ENCODE assay signal across 8 cellular contexts in genomic region chr9:124860582-124861341, GRCh38. TPM values are rescaled to one million over a fixed set of nuclear protein-coding genes. Genes with fewer than 3 reads are reported as not detected.
DNase-seq lines count a peak whose midpoint lies in the region; ATAC-seq and TF ChIP-seq lines count a peak whose summit lies in the region.

No MANE protein-coding gene starts in this region.

- 0% methylated on average over 10 of the region's 12 CpGs for WGBS in SK-N-SH (ENCODE audit: low lambda C conversion rate)

- H3K4me1 Mint-ChIP-seq in immature natural killer cell, result peaks cover 37 to 42% of the 10 kb centered on the region in 2 donors

- CTCF ChIA-PET in SK-N-SH (lab: Yijun Ruan, JAX), result interaction anchor here (5.3 to 33.6 kb wide), 2 partner anchors 8 to 85 kb away, joined by 55 to 1436 read pairs; partner anchors contain the start of genes NR6A1, OLFML2A and WDR38

- TF ChIP-seq CTCF in SK-N-SH (IDR thresholded peaks at IDR 0.05), result no peak

- no peaks in the 10 kb centered on the region for H3K9me2 ChIP-seq in SK-N-SH

- POLR2A ChIA-PET in SK-N-SH (lab: Yijun Ruan, JAX), result interaction anchor here (0.5 to 2.0 kb wide), 9 partner anchors 8 to 380 kb away, joined by 3 to 12 read pairs (median 6); partner anchors contain the start of genes HSPA5, NR6A1 and WDR38

- H3K9me3 ChIP-seq in SK-N-SH (no peaks in the 10 kb centered on the region), stomach smooth muscle (ENCODE audit: control insufficient read depth in 2 of 2, low read length in 2 of 2) (no peaks in the 10 kb centered on the region)

- DNase-seq in SK-N-SH (no peak), immature natural killer cell (no peak), foreskin melanocyte (no peak), HPDE6-E6E7 (ENCODE audit: extremely low spot score) (no peak)
- DNase-seq in activated naive CD4-positive, alpha-beta T cell treated with anti-CD3 and anti-CD28 coated beads, Interleukin-2, amount 50 U/mL, for 72 hours (ENCODE audit: low spot score in 2 of 2), result no peak

- no peak for ATAC-seq in SK-N-SH treated with all-trans-retinoic acid at 6 μM for 48 hours
- no peak for ATAC-seq in activated naive CD4-positive, alpha-beta T cell treated with anti-CD3 and anti-CD28 coated beads, Interleukin-2, amount 50 U/mL, for 72 hours
- no peak for ATAC-seq in GM21825 (IDR thresholded peaks at IDR 0.05; ENCODE audit: unreplicated experiment)

- H3K9me3 Mint-ChIP-seq in activated naive CD4-positive, alpha-beta T cell treated with anti-CD3 and anti-CD28 coated beads, Interleukin-2, amount 50 U/mL, for 72 hours, result no peaks in the 10 kb centered on the region
- H3K9me3 Mint-ChIP-seq in immature natural killer cell, result no peaks in the 10 kb centered on the region

- H3K79me2 ChIP-seq in SK-N-SH (ENCODE audit: insufficient read depth), result peaks cover 34% of the 10 kb centered on the region

- peaks cover 37 to 38% of the 10 kb centered on the region in 2 donors for H3K36me3 Mint-ChIP-seq in activated naive CD4-positive, alpha-beta T cell treated with anti-CD3 and anti-CD28 coated beads, Interleukin-2, amount 50 U/mL, for 72 hours
- peaks cover 5 to 19% (median 12%) of the 10 kb centered on the region in 3 donors for H3K36me3 Mint-ChIP-seq in immature natural killer cell

- H3K36me3 ChIP-seq in SK-N-SH (replicated peaks in 1 of 2; ENCODE audit: control insufficient read depth in 1 of 2, insufficient read depth in 2 of 2, low read length in 1 of 2) (peaks cover 35 to 44% of the 10 kb centered on the region in 2 experiments), stomach smooth muscle (ENCODE audit: control insufficient read depth in 2 of 2, insufficient read depth in 2 of 2, low read length in 2 of 2) (peaks cover 29 to 34% of the 10 kb centered on the region in 2 donors)

- TF ChIP-seq RAD21 in SK-N-SH (IDR thresholded peaks at IDR 0.05; ENCODE audit: low read length), result no peak

- H3K4me3 Mint-ChIP-seq in immature natural killer cell, result peak overlapping the region; percentile 94 to 97 (median 95)

- H3K9ac ChIP-seq in SK-N-SH, result peak overlapping the region; percentile 99
- peak overlapping the region; percentile 83 to 87 for H3K9ac ChIP-seq in stomach smooth muscle (ENCODE audit: low read length in 2 of 2)

- H2AFZ ChIP-seq in SK-N-SH (ENCODE audit: low read depth), result no peak overlapping the region

- peaks cover 56% of the 10 kb centered on the region for H4K20me1 ChIP-seq in SK-N-SH (ENCODE audit: insufficient read depth)

- H3K27ac ChIP-seq in SK-N-SH (ENCODE audit: low read depth in 2 of 2, low read length in 1 of 2) (peak overlapping the region; percentile 5 to 79; a peak in 2 of 4 replicates), stomach smooth muscle (ENCODE audit: low read length) (peak overlapping the region; percentile 85)

- no peak for TF ChIP-seq EP300 in SK-N-SH (IDR thresholded peaks at IDR 0.05; ENCODE audit: borderline replicate concordance in 1 of 2, low read depth in 1 of 2, low read length in 1 of 2)

- peaks cover 2 to 4% (median 4%) of the 10 kb centered on the region in 3 donors for H3K27me3 Mint-ChIP-seq in immature natural killer cell (ENCODE audit: low read depth in 3 of 3)

- H3K4me1 ChIP-seq in SK-N-SH (ENCODE audit: control insufficient read depth in 1 of 2, insufficient read depth in 2 of 2, low read depth in 1 of 2, low read length in 1 of 2), result peaks cover 13 to 27% of the 10 kb centered on the region in 2 experiments; a peak in 1 of 4 replicates
- peaks cover 34% of the 10 kb centered on the region for H3K4me1 ChIP-seq in stomach smooth muscle (ENCODE audit: control insufficient read depth, insufficient read depth, low read length)

- H3F3A ChIP-seq in SK-N-SH (replicated peaks; ENCODE audit: insufficient read depth), result peaks cover 42% of the 10 kb centered on the region

- no peaks in the 10 kb centered on the region for H3K27me3 ChIP-seq in SK-N-SH (ENCODE audit: insufficient read depth)
- no peaks in the 10 kb centered on the region for H3K27me3 ChIP-seq in stomach smooth muscle (ENCODE audit: control insufficient read depth in 1 of 2, insufficient read depth in 2 of 2, low read length in 2 of 2)

- H3K4me3 ChIP-seq in SK-N-SH (ENCODE audit: low read depth in 2 of 2, low read length in 1 of 2) (peak overlapping the region; percentile 83 to 98), stomach smooth muscle (ENCODE audit: low read length in 2 of 2) (peak overlapping the region; percentile 73 to 94)

- H3K27ac Mint-ChIP-seq in activated naive CD4-positive, alpha-beta T cell treated with anti-CD3 and anti-CD28 coated beads, Interleukin-2, amount 50 U/mL, for 72 hours, result peak overlapping the region; percentile 98
- peak overlapping the region; percentile 89 to 96 (median 92) for H3K27ac Mint-ChIP-seq in immature natural killer cell

- H3K4me2 ChIP-seq in SK-N-SH, result peak overlapping the region; percentile 90

TF ChIP-seq in SK-N-SH, 30 proteins besides CTCF, POLR2A, EP300 and RAD21 (continues in another document):
- no peak for TF ChIP-seq RFX5 (IDR thresholded peaks at IDR 0.05; ENCODE audit: low read length)
- TF ChIP-seq GABPA (IDR thresholded peaks at IDR 0.05; ENCODE audit: low read depth), result no peak
- TF ChIP-seq JUND (IDR thresholded peaks at IDR 0.05), result no peak
- TF ChIP-seq RCOR1 (IDR thresholded peaks at IDR 0.05; ENCODE audit: low read length), result no peak
- TF ChIP-seq TAF1 (IDR thresholded peaks at IDR 0.05; ENCODE audit: borderline replicate concordance, low read depth, low read length), result no peak
- no peak for TF ChIP-seq NFIC (IDR thresholded peaks at IDR 0.05; ENCODE audit: borderline replicate concordance)
- no peak for TF ChIP-seq PBX3 (IDR thresholded peaks at IDR 0.05)
- TF ChIP-seq MXI1 (IDR thresholded peaks at IDR 0.05; ENCODE audit: low read depth, low read length), result no peak

TF ChIP-seq in SK-N-SH treated with all-trans-retinoic acid at 6 μM for 48 hours, 23 proteins besides CTCF, POLR2A, EP300 and RAD21:
- TF ChIP-seq ZC3H10 (CRISPR knock-in tag; IDR thresholded peaks at IDR 0.05) (no peak), TCF4 (CRISPR knock-in tag; IDR thresholded peaks at IDR 0.05; ENCODE audit: borderline replicate concordance) (no peak), ZNF565 (CRISPR knock-in tag; conservative IDR thresholded peaks at IDR 0.05; ENCODE audit: low read depth) (no peak), OSR1 (CRISPR knock-in tag; IDR thresholded peaks at IDR 0.05) (no peak)
- TF ChIP-seq, protein P1, sequence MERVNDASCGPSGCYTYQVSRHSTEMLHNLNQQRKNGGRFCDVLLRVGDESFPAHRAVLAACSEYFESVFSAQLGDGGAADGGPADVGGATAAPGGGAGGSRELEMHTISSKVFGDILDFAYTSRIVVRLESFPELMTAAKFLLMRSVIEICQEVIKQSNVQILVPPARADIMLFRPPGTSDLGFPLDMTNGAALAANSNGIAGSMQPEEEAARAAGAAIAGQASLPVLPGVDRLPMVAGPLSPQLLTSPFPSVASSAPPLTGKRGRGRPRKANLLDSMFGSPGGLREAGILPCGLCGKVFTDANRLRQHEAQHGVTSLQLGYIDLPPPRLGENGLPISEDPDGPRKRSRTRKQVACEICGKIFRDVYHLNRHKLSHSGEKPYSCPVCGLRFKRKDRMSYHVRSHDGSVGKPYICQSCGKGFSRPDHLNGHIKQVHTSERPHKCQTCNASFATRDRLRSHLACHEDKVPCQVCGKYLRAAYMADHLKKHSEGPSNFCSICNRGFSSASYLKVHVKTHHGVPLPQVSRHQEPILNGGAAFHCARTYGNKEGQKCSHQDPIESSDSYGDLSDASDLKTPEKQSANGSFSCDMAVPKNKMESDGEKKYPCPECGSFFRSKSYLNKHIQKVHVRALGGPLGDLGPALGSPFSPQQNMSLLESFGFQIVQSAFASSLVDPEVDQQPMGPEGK (CRISPR knock-in tag; IDR thresholded peaks at IDR 0.05; ENCODE audit: borderline replicate concordance), result no peak
- TF ChIP-seq, protein P2, sequence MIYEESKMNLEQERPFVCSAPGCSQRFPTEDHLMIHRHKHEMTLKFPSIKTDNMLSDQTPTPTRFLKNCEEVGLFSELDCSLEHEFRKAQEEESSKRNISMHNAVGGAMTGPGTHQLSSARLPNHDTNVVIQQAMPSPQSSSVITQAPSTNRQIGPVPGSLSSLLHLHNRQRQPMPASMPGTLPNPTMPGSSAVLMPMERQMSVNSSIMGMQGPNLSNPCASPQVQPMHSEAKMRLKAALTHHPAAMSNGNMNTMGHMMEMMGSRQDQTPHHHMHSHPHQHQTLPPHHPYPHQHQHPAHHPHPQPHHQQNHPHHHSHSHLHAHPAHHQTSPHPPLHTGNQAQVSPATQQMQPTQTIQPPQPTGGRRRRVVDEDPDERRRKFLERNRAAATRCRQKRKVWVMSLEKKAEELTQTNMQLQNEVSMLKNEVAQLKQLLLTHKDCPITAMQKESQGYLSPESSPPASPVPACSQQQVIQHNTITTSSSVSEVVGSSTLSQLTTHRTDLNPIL (CRISPR knock-in tag; IDR thresholded peaks at IDR 0.05; ENCODE audit: low read depth), result no peak

RNA-seq across cellular contexts. Expression of gene RPL35, which starts 1.0 kb away (rescaled TPM):
- polyA plus RNA-seq in SK-N-SH (2012; rRNA removed), result 5,012 and 5,348 TPM in 2 replicates
- 4,799 and 5,551 TPM in 2 replicates for polyA plus RNA-seq in SK-N-SH (2012; cell fraction: cytosol; rRNA removed)
- 922 and 958 TPM in 2 replicates for polyA plus RNA-seq in SK-N-SH (2012; cell fraction: nucleus; rRNA removed)
- total RNA-seq in activated naive CD4-positive, alpha-beta T cell treated with anti-CD3 and anti-CD28 coated beads, Interleukin-2, amount 50 U/mL, for 72 hours, result 1,000 to 10,000 TPM; 1,912 to 2,066 TPM
- polyA plus RNA-seq in immature natural killer cell, result 1,000 to 10,000 TPM in 2 of 3 donors, 100 to 1,000 TPM in 1; 774 to 2,756 (median 1,213) TPM

RNA-seq across cellular contexts. Expression of gene ARPC5L, which starts 1.2 kb away (rescaled TPM):
- polyA plus RNA-seq in SK-N-SH (2012; rRNA removed) (69.6 and 73.1 TPM in 2 replicates), immature natural killer cell (100 to 1,000 TPM; 169 to 202 (median 172) TPM)
- polyA plus RNA-seq in SK-N-SH (2012; cell fraction: cytosol; rRNA removed), result 80.8 and 100 TPM in 2 replicates
- polyA plus RNA-seq in SK-N-SH (2012; cell fraction: nucleus; rRNA removed), result 72.6 and 77.5 TPM in 2 replicates
- 10 to 100 TPM; 86.2 to 86.5 TPM for total RNA-seq in activated naive CD4-positive, alpha-beta T cell treated with anti-CD3 and anti-CD28 coated beads, Interleukin-2, amount 50 U/mL, for 72 hours

RNA-seq across cellular contexts. Expression of gene WDR38, which starts 7.5 kb away (rescaled TPM):
- polyA plus RNA-seq in SK-N-SH (2012; rRNA removed) (not detected in 2 replicates), immature natural killer cell (not detected)
- not detected in 2 replicates for polyA plus RNA-seq in SK-N-SH (2012; cell fraction: cytosol; rRNA removed)
- polyA plus RNA-seq in SK-N-SH (2012; cell fraction: nucleus; rRNA removed), result not detected in 2 replicates
- not detected for total RNA-seq in activated naive CD4-positive, alpha-beta T cell treated with anti-CD3 and anti-CD28 coated beads, Interleukin-2, amount 50 U/mL, for 72 hours
